Comparison of ENCODE assay signal across 27 cellular contexts in the genomic region with DNA sequence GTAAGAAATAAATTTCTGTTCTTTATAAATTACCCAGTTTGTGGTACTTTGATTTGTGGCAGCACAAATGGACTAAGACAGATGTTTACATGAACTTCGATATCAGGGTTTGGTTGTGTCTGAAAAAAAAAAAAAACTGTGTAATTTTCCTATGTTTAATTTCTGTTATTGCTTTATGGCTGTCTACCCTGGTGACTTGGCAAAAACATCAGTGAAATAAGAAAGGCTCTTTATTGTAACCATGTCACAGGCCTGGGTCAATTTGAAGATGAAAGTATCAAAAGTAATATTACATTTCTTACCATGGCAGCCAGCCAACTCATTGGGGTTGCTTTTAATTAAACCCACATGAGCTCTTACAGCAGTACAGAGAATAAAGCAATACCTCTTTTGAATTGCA. TPM values are rescaled to one million over a fixed set of nuclear protein-coding genes. Genes with fewer than 3 reads are reported as not detected.
"Had no signal": no experiment of that assay in that cellular context is flagged by ENCODE, and none has a peak within 500 bp of the region (broad histone marks: within the 10 kb centered on the region; RNA-seq: fewer than 3 reads in every experiment).

No MANE protein-coding gene starts in this region.

- H3K4me1 ChIP-seq: SJCRH30 had no signal

- H3K27me3 ChIP-seq: brain microvascular endothelial cell, cardiac muscle cell had no signal

- H3K9me3 ChIP-seq: SJCRH30 had no signal

- H3K4me3 ChIP-seq: cardiac muscle cell, SJCRH30 had no signal

- H3K27ac ChIP-seq: brain microvascular endothelial cell, cardiac muscle cell, KMS-11, RWPE1, SJCRH30 had no signal

- H3K36me3 ChIP-seq: brain microvascular endothelial cell, cardiac muscle cell, SJCRH30 had no signal

- DNase-seq: activated B cell treated with CpG ODN at 0.5 μM for 24 hours; activated CD4-positive, alpha-beta T cell treated with anti-CD3 and anti-CD28 coated beads for 1 hour; activated CD4-positive, alpha-beta T cell treated with anti-CD3 and anti-CD28 coated beads, Interleukin-2, amount 10 ng/mL, durations not matched to agents 24 days and 14 days; activated CD4-positive, alpha-beta T cell treated with anti-CD3 and anti-CD28 coated beads, Interleukin-2, amount 50 U/mL, for 48 hours; activated CD8-positive, alpha-beta memory T cell treated with anti-CD3 and anti-CD28 coated beads, Interleukin-2, amount 10 ng/mL, durations not matched to agents 7 days and 5 days; activated effector memory CD4-positive, alpha-beta T cell treated with Interleukin-2 at 50 U/mL for 16 hours; activated naive CD4-positive, alpha-beta T cell; activated naive CD8-positive, alpha-beta T cell treated with anti-CD3 and anti-CD28 coated beads, Interleukin-2, amount 50 U/mL, for 24 hours; activated T-cell treated with anti-CD3 and anti-CD28 coated beads, Interleukin-2, amount 50 U/mL, for 24 hours; amygdala; brain microvascular endothelial cell; cerebellar nuclear complex; NCI-H1092; NCI-H1417; NCI-H1930; NCI-H446 treated with DMSO at 0.1 percent for 48 hours; NCI-H524 treated with DMSO at 0.1 percent for 48 hours; NCI-H748 treated with DMSO at 0.1 percent for 48 hours; OCI-M1; Right ventricle myocardium superior; SJCRH30; T-helper 17 cell; T1000 had no signal

- H3K9ac ChIP-seq: KMS-11 had no signal

- H3K4me2 ChIP-seq: KMS-11 had no signal

RNA-seq across cellular contexts. Expression of a gene that starts 20.7 kb away (rescaled TPM):
- total RNA-seq: activated B cell treated with CpG ODN at 0.5 μM for 24 hours; activated CD4-positive, alpha-beta T cell treated with anti-CD3 and anti-CD28 coated beads, Interleukin-2, amount 10 ng/mL, durations not matched to agents 24 days and 14 days; MCF 10A; Right ventricle myocardium superior; SJCRH30 had no signal
